In the genomic region with DNA sequence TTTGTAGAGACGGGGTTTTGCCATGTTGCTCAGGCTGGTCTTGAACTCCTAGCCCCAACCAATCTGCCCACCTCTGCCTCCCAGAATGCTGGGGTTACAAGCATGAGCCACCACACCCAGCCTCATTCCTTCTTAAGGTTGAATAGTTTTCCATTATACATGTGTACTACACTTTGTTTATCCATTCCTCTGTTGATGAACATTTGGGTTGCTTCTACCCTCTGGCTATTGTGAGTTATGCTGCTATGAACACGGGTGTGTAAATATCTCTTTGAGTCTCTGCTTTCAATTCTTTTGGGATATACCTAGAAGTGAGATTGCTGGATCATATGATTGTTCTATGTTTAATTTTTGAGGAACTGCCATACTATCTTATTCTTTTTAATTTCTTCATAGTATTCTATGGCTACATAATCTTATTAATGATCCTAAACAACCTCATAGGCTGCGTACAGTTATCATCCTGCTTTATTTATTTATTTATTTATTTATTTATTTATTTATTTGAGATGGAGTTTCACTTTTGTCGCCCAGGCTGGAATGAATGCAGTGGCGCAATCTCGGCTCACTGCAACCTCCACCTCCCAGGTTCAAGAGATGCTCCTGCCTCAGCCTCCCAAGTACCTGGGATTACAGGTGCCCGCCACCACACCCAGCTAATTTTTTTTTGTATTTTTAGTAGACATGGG, we compare ENCODE assay signal across 17 cellular contexts.
"Had no signal": no experiment of that assay in that cellular context is flagged by ENCODE, and none has a peak within 500 bp of the region (broad histone marks: within the 10 kb centered on the region; RNA-seq: fewer than 3 reads in every experiment).

No MANE protein-coding gene starts in this region.

- H3K27me3 ChIP-seq: brain microvascular endothelial cell, esophagus muscularis mucosa, foreskin keratinocyte had no signal

- H3K9me3 ChIP-seq: esophagus muscularis mucosa had no signal

- H3K4me3 Mint-ChIP-seq: activated naive CD4-positive, alpha-beta T cell treated with anti-CD3 and anti-CD28 coated beads for 36 hours; immature natural killer cell; nephron; stimulated activated naive CD8-positive, alpha-beta T cell treated with anti-CD3 and anti-CD28 coated beads, Interleukin-15, amount 100 ng/mL, for 72 hours had no signal

- H3K27ac Mint-ChIP-seq: activated naive CD4-positive, alpha-beta T cell treated with anti-CD3 and anti-CD28 coated beads for 36 hours had no signal

- H3K4me3 ChIP-seq: esophagus muscularis mucosa, lung had no signal

- ATAC-seq: activated CD4-positive, CD25-positive, alpha-beta regulatory T cell treated with anti-CD3 and anti-CD28 coated beads, Interleukin-2, amount 50 U/mL, for 24 hours; foreskin keratinocyte had no signal

- H3K27ac ChIP-seq: brain microvascular endothelial cell, foreskin keratinocyte had no signal

- H3K9me3 Mint-ChIP-seq: activated naive CD4-positive, alpha-beta T cell treated with anti-CD3 and anti-CD28 coated beads for 36 hours; immature natural killer cell; nephron; stimulated activated naive CD8-positive, alpha-beta T cell treated with anti-CD3 and anti-CD28 coated beads, Interleukin-15, amount 100 ng/mL, for 72 hours; T-helper 2 cell treated with Interferon-gamma antibody and Interleukin-4, amounts not matched to agents 5 μg/mL and 100 μg/mL, for 36 hours had no signal

- H3K4me1 Mint-ChIP-seq: immature natural killer cell had no signal

- H3K36me3 Mint-ChIP-seq: immature natural killer cell had no signal

- H3K27me3 Mint-ChIP-seq: stimulated activated naive CD8-positive, alpha-beta T cell treated with anti-CD3 and anti-CD28 coated beads, Interleukin-15, amount 100 ng/mL, for 72 hours had no signal

- DNase-seq: activated CD4-positive, alpha-beta T cell treated with anti-CD3 and anti-CD28 coated beads, Interleukin-2, amount 50 U/mL, for 48 hours; activated naive CD4-positive, alpha-beta T cell treated with anti-CD3 and anti-CD28 coated beads for 36 hours; amniotic stem cell; brain microvascular endothelial cell; cerebellar nuclear complex; dermis blood vessel endothelial cell; immature natural killer cell; SIG-M5; stimulated activated CD4-positive, alpha-beta T cell treated with anti-CD3 and anti-CD28 coated beads, Interleukin-4, amount 100 ng/mL, for 1 hour; stimulated activated CD8-positive, alpha-beta memory T cell treated with anti-CD3 and anti-CD28 coated beads, Interleukin-4, amount 100 ng/mL, for 48 hours; stimulated activated naive CD8-positive, alpha-beta T cell treated with anti-CD3 and anti-CD28 coated beads, Interleukin-15, amount 100 ng/mL, for 72 hours had no signal
